Comparison of ENCODE assay signal across 12 cellular contexts in genomic region chr14:31070431-31070830, GRCh38. TPM values are rescaled to one million over a fixed set of nuclear protein-coding genes. Genes with fewer than 3 reads are reported as not detected.
DNase-seq lines count a peak whose midpoint lies in the region; ATAC-seq lines count a peak whose summit lies in the region.
"Had no signal": no experiment of that assay in that cellular context is flagged by ENCODE, and none has a peak within 500 bp of the region (broad histone marks: within the 10 kb centered on the region; RNA-seq: fewer than 3 reads in every experiment).

No MANE protein-coding gene starts in this region.

- POLR2A ChIA-PET in naive thymus-derived CD8-positive, alpha-beta T cell (lab: Charles Lee), result no interaction called here

- no peaks in the 10 kb centered on the region for H3K27me3 Mint-ChIP-seq in naive thymus-derived CD8-positive, alpha-beta T cell
- no peaks in the 10 kb centered on the region for H3K27me3 Mint-ChIP-seq in T-helper 17 cell

- no peaks in the 10 kb centered on the region for H3K4me1 Mint-ChIP-seq in naive thymus-derived CD8-positive, alpha-beta T cell
- H3K4me1 Mint-ChIP-seq in T-helper 17 cell, result no peaks in the 10 kb centered on the region

- H3K9me3 ChIP-seq in T-helper 17 cell (ENCODE audit: control insufficient read depth, low read length, poor library complexity, severe bottlenecking), result no peaks in the 10 kb centered on the region
- H3K9me3 ChIP-seq: tibial nerve had no signal

- peak; percentile 31 for DNase-seq in 8988T
- peak; percentile 81 for DNase-seq in HCEC 1CT
- peak; percentile 74 for DNase-seq in amniotic stem cell (lab: John Stamatoyannopoulos, UW)
- peak; percentile 76 for DNase-seq in islet precursor cell
- DNase-seq in naive thymus-derived CD8-positive, alpha-beta T cell, result no peak
- DNase-seq in T-helper 17 cell, result no peak
- DNase-seq in stimulated activated CD4-positive, alpha-beta T cell treated with anti-CD3 and anti-CD28 coated beads, Interleukin-4, amount 100 ng/mL, for 4 hours, result no peak
- DNase-seq: DMS79 treated with DMSO at 0.1 percent for 48 hours, endodermal cell, NCI-H446 treated with DMSO at 0.1 percent for 48 hours had no signal

- H3K4me3 Mint-ChIP-seq in naive thymus-derived CD8-positive, alpha-beta T cell, result no peak overlapping the region
- no peak overlapping the region for H3K4me3 Mint-ChIP-seq in T-helper 17 cell
- H3K4me3 Mint-ChIP-seq: endodermal cell had no signal

- no peak for ATAC-seq in HG02623 (IDR thresholded peaks at IDR 0.05; ENCODE audit: unreplicated experiment)
- ATAC-seq in naive thymus-derived CD8-positive, alpha-beta T cell, result no peak
- no peak for ATAC-seq in T-helper 17 cell

- peaks cover 0 to 8% (median 3%) of the 10 kb centered on the region in 9 donors for H3K9me3 Mint-ChIP-seq in naive thymus-derived CD8-positive, alpha-beta T cell
- H3K9me3 Mint-ChIP-seq: endodermal cell had no signal

- peaks cover 9 to 74% (median 32%) of the 10 kb centered on the region in 3 donors for H3K36me3 Mint-ChIP-seq in naive thymus-derived CD8-positive, alpha-beta T cell
- peaks cover 2% of the 10 kb centered on the region for H3K36me3 Mint-ChIP-seq in T-helper 17 cell (ENCODE audit: low read depth)

- peak overlapping the region in 2 of 10 donors; percentile 41 to 52 for H3K27ac Mint-ChIP-seq in naive thymus-derived CD8-positive, alpha-beta T cell
- no peak overlapping the region for H3K27ac Mint-ChIP-seq in T-helper 17 cell
- H3K27ac Mint-ChIP-seq: endodermal cell had no signal

RNA-seq across cellular contexts. Expression of gene STRN3, which starts 44.3 kb away (rescaled TPM):
- total RNA-seq in naive thymus-derived CD8-positive, alpha-beta T cell, result 10 to 100 TPM; 23.3 to 26.8 TPM
- 1 to 10 TPM; 3.0 to 4.8 (median 3.2) TPM for polyA plus RNA-seq in naive thymus-derived CD8-positive, alpha-beta T cell
- total RNA-seq in T-helper 17 cell, result 10 to 100 TPM; 23.1 to 25.1 TPM

RNA-seq across cellular contexts. Expression of gene AP4S1, which starts 45.0 kb away (rescaled TPM):
- total RNA-seq in naive thymus-derived CD8-positive, alpha-beta T cell, result 10 to 100 TPM; 19.2 to 22.2 TPM
- polyA plus RNA-seq in naive thymus-derived CD8-positive, alpha-beta T cell, result 10 to 100 TPM in 1 of 3 donors, 1 to 10 TPM in 2; 6.1 to 11.1 (median 8.3) TPM
- 10 to 100 TPM; 11.7 to 14.0 TPM for total RNA-seq in T-helper 17 cell

Comparison
In these comparisons a context has a peak if more than half of its experiments do, and no peak if none do; other contexts are left out.
1. DNase-seq: peak in 8988T (single experiment), HCEC 1CT (single experiment), amniotic stem cell (single experiment) and islet precursor cell (single experiment); none in naive thymus-derived CD8-positive, alpha-beta T cell (0 of 10), T-helper 17 cell (0 of 3) and stimulated activated CD4-positive, alpha-beta T cell treated with anti-CD3 and anti-CD28 coated beads, Interleukin-4, amount 100 ng/mL, for 4 hours (0 of 2).